Comparison of ENCODE assay signal across 8 cellular contexts in the genomic region with DNA sequence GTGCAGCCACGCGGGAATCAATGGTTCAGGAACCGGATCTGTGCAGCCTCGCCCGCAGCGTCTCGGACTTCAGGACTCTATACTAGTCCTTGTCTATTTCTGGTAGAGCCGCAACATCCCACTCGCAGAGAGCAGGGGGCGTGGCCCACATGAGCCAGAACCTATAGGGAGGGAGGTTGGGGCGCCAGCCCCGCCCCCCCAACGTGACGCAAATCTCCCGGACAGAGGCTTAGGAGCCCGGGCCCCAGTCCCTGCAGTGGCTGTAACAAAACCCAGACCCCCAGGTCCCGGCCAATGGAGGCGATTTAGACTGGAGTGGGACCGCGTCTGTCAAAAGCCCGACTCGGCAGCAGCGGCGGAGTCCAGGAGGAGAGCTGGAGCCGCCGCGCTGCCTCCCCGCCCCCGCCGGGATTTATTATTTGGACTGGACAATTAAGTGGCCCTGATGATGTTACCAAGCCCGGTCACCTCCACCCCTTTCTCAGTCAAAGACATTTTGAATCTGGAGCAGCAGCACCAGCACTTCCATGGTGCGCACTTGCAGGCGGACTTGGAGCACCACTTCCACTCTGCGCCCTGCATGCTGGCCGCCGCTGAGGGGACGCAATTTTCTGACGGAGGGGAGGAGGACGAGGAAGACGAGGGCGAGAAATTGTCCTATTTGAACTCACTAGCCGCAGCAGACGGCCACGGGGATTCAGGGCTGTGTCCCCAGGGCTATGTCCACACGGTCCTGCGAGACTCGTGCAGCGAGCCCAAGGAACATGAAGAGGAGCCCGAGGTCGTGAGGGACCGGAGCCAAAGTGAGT. TPM values are rescaled to one million over a fixed set of nuclear protein-coding genes. Genes with fewer than 3 reads are reported as not detected.
DNase-seq lines count a peak whose midpoint lies in the region; ATAC-seq and TF ChIP-seq lines count a peak whose summit lies in the region.

Gene NKX2-3, plus strand, starts transcription at position 256 of the 809 bp plus-strand sequence. Its CDS starts 190 bp downstream, at position 446.

- no peak within 1 kb of the TSS for H2BK15ac ChIP-seq in mesendoderm (replicated peaks; ENCODE audit: low read depth)

- no peak for TF ChIP-seq POLR2A in testis (IDR thresholded peaks at IDR 0.05)

- H4K5ac ChIP-seq in mesendoderm (ENCODE audit: low read length), result no peak within 1 kb of the TSS

- no peak within 1 kb of the TSS for H2BK120ac ChIP-seq in mesendoderm (ENCODE audit: low read depth, low read length)

- TF ChIP-seq CTCF in testis (IDR thresholded peaks at IDR 0.05), result no peak
- no peak for TF ChIP-seq CTCF in mammary epithelial cell (conservative IDR thresholded peaks at IDR 0.05 in 1 of 2, IDR thresholded peaks at IDR 0.05 in 1 of 2; ENCODE audit: extremely low read depth in 1 of 2, insufficient read depth in 1 of 2, low read depth in 1 of 2, low read length in 2 of 2)

- intact Hi-C loops in testis (cut with DNase I; ENCODE audit: low total_unique reads), result no loop called here
- intact Hi-C loops in mammary epithelial cell (cut with micrococcal nuclease), result no loop called here

- peak within 1 kb of the TSS; percentile 45 for H3K23ac ChIP-seq in mesendoderm (ENCODE audit: low read length)

- H3K9me3 ChIP-seq in MG63, result no peaks in the 10 kb centered on the region
- H3K9me3 ChIP-seq in adipocyte (ENCODE audit: control insufficient read depth, low read length), result peaks cover 15% of the 10 kb centered on the region
- H3K9me3 ChIP-seq in testis, result no peaks in the 10 kb centered on the region
- H3K9me3 ChIP-seq in mammary epithelial cell (replicated peaks; ENCODE audit: insufficient read depth, low read length), result peaks cover 6% of the 10 kb centered on the region

- no peaks in the 10 kb centered on the region for H3K79me1 ChIP-seq in mesendoderm (ENCODE audit: low read length)

- no peak within 1 kb of the TSS for H3K18ac ChIP-seq in mesendoderm (ENCODE audit: low read length)

- no TSS peak for BruUV-seq in mammary epithelial cell (replicated peaks; lab: Mats Ljungman, UMichigan)

- H4K20me1 ChIP-seq in mammary epithelial cell (ENCODE audit: insufficient read depth, low read length), result no peaks in the 10 kb centered on the region

- H3K4me1 ChIP-seq in adipocyte (ENCODE audit: control insufficient read depth, insufficient read depth, low read length), result peaks cover 8% of the 10 kb centered on the region
- H3K4me1 ChIP-seq in mesendoderm (ENCODE audit: control insufficient read depth, low read depth, low read length), result peaks cover 3% of the 10 kb centered on the region
- H3K4me1 ChIP-seq in testis, result peaks cover 9% of the 10 kb centered on the region
- peaks cover 12% of the 10 kb centered on the region for H3K4me1 ChIP-seq in mammary epithelial cell (ENCODE audit: insufficient read depth, low read length)

- no CpG with 5 or more reads among the region's 51 CpGs for WGBS in mesendoderm (ENCODE audit: extremely low coverage, insufficient coverage, low lambda C conversion rate)
- WGBS in testis, 2 donors, result 3 to 4% methylated on average over 20 to 48 of the region's 51 CpGs
- 27% methylated on average over 35 of the region's 51 CpGs for WGBS in mammary epithelial cell (ENCODE audit: low coverage, missing lambda C conversion rate)

- no peak within 1 kb of the TSS for H3K27ac ChIP-seq in mesendoderm (ENCODE audit: low read depth, low read length)
- no peak within 1 kb of the TSS for H3K27ac ChIP-seq in testis
- H3K27ac ChIP-seq in mammary epithelial cell (ENCODE audit: insufficient read depth, low read depth, low read length), result no peak within 1 kb of the TSS

- H2AK5ac ChIP-seq in mesendoderm (ENCODE audit: low read length), result no peak within 1 kb of the TSS

- H3K79me2 ChIP-seq in mesendoderm (ENCODE audit: control insufficient read depth, insufficient read depth, low read length) (no peaks in the 10 kb centered on the region), mammary epithelial cell (ENCODE audit: insufficient read depth, low read length) (no peaks in the 10 kb centered on the region)

- in situ Hi-C loops in mammary epithelial cell (cut with MboI; ENCODE audit: low sequenced_read_pairs in 2 of 2), result no loop called here

- CTCF ChIA-PET in mammary epithelial cell (lab: Charles Lee; ENCODE audit: low non-redundant PET), result no interaction called here

- H3K4me2 ChIP-seq in mesendoderm (ENCODE audit: low read length) (peak within 1 kb of the TSS; percentile 29), mammary epithelial cell (ENCODE audit: insufficient read depth, low read depth, low read length) (no peak within 1 kb of the TSS)

- H3K27me3 ChIP-seq in MG63, result no peaks in the 10 kb centered on the region
- peaks cover 91% of the 10 kb centered on the region for H3K27me3 ChIP-seq in adipocyte (replicated peaks; ENCODE audit: control insufficient read depth, insufficient read depth, low read length)
- H3K27me3 ChIP-seq in mesendoderm (ENCODE audit: insufficient read depth, low read length, poor library complexity), result peaks cover 87% of the 10 kb centered on the region
- peaks cover 10% of the 10 kb centered on the region for H3K27me3 ChIP-seq in testis
- H3K27me3 ChIP-seq in mammary epithelial cell (ENCODE audit: insufficient read depth, low read length), result peaks cover 89% of the 10 kb centered on the region

- no peak for DNase-seq in activated CD4-positive, CD25-positive, alpha-beta regulatory T cell (lab: John Stamatoyannopoulos, UW)
- DNase-seq in MG63, result peak; percentile 71
- peak; percentile 36 for DNase-seq in adipocyte (ENCODE audit: low read depth)
- peak; percentile 86 for DNase-seq in mesendoderm
- DNase-seq in testis, result peak; percentile 76
- no peak for DNase-seq in NCI-H1105 treated with DMSO at 0.1 percent for 48 hours (lab: John Stamatoyannopoulos, UW)
- DNase-seq in mammary epithelial cell, result no peak

- no peak within 1 kb of the TSS for H3K56ac ChIP-seq in mesendoderm (ENCODE audit: low read length)

- H2BK5ac ChIP-seq in mesendoderm (ENCODE audit: low read length), result no peak within 1 kb of the TSS

- H3K36me3 ChIP-seq in MG63 (no peaks in the 10 kb centered on the region), adipocyte (ENCODE audit: control insufficient read depth, insufficient read depth, low read length, severe bottlenecking) (no peaks in the 10 kb centered on the region), mesendoderm (ENCODE audit: control insufficient read depth, insufficient read depth, low read length) (no peaks in the 10 kb centered on the region), testis (ENCODE audit: low read depth, missing control alignments) (no peaks in the 10 kb centered on the region), mammary epithelial cell (ENCODE audit: insufficient read depth, low read length) (no peaks in the 10 kb centered on the region)

- peak within 1 kb of the TSS; percentile 36 for H3K4me3 ChIP-seq in MG63
- no peak within 1 kb of the TSS for H3K4me3 ChIP-seq in adipocyte (ENCODE audit: low read length)
- no peak within 1 kb of the TSS for H3K4me3 ChIP-seq in mesendoderm (ENCODE audit: low read length)
- H3K4me3 ChIP-seq in testis, result no peak within 1 kb of the TSS
- no peak within 1 kb of the TSS for H3K4me3 ChIP-seq in mammary epithelial cell (replicated peaks in 1 of 3; ENCODE audit: insufficient read depth in 1 of 3, low read depth in 2 of 3, low read length in 3 of 3)

- no peak within 1 kb of the TSS for H2AFZ ChIP-seq in mammary epithelial cell (ENCODE audit: low read depth, low read length)

- H4K8ac ChIP-seq in mesendoderm (ENCODE audit: low read depth, low read length), result no peak within 1 kb of the TSS

- no peak within 1 kb of the TSS for H3K4ac ChIP-seq in mesendoderm (ENCODE audit: low read depth, low read length)

- dilution Hi-C loops in mammary epithelial cell (cut with HindIII; ENCODE audit: low sequenced_read_pairs), result no loop called here

- H3K9ac ChIP-seq in adipocyte (ENCODE audit: low read length), result no peak within 1 kb of the TSS
- H3K9ac ChIP-seq in mesendoderm (ENCODE audit: low read length), result no peak within 1 kb of the TSS
- H3K9ac ChIP-seq in mammary epithelial cell (ENCODE audit: insufficient read depth, low read length), result no peak within 1 kb of the TSS

- peak; percentile 26 to 50 for ATAC-seq in activated CD4-positive, CD25-positive, alpha-beta regulatory T cell treated with anti-CD3 and anti-CD28 coated beads, Interleukin-2, amount 50 U/mL, for 24 hours

RNA-seq across cellular contexts. Expression of gene NKX2-3, which starts in this region (rescaled TPM):
- total RNA-seq in MG63 (2014; rRNA removed; shearing (Covaris generic); ENCODE audit: low replicate concordance), result 0.46 TPM in 1 of 2 replicates, not detected in the other
- not detected for polyA plus RNA-seq in mesendoderm (2013, experiment 1 of 2)
- not detected for polyA plus RNA-seq in mesendoderm (2013, experiment 2 of 2)
- total RNA-seq in testis (under 1 TPM; 0.19 to 0.24 TPM), mammary epithelial cell (not detected)
- polyA plus RNA-seq in testis (ENCODE audit: insufficient read depth, low read depth, low replicate concordance) (0.16 TPM), mammary epithelial cell (not detected)
- polyA minus RNA-seq in mammary epithelial cell, result not detected

Comparison
In these comparisons a context has a peak if more than half of its experiments do, and no peak if none do; other contexts are left out.
1. Peak in DNase-seq and H3K4me3 ChIP-seq in MG63; RNA of the gene not detected or under 1 TPM.
2. Peak in DNase-seq in testis; RNA of the gene not detected or under 1 TPM.
3. DNase-seq: peak in adipocyte (single experiment) and mesendoderm (single experiment); none in activated CD4-positive, CD25-positive, alpha-beta regulatory T cell (0 of 4), NCI-H1105 treated with DMSO at 0.1 percent for 48 hours (single experiment) and mammary epithelial cell (single experiment).